Comparison of ENCODE assay signal across 15 cellular contexts in the genomic region with DNA sequence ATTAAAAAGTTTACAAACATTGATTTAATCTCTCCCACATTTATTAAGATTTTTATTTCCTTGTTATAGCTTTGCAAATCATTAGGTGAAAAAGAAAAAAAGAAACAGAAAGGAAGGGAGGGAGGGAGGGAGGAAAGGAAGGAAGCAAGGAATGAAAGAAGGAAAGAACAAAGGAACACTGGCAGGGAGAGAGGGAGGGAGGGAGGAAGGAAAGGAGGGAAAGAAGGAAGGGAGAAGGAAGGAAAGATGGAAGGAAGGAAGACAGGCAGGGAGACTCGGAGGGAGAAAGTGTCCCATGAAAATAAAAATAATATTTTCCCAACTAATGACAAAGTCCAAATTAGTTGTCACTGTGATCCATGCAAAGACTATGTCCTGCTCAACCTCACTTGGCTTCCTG.
"Had no signal": no experiment of that assay in that cellular context is flagged by ENCODE, and none has a peak within 500 bp of the region (broad histone marks: within the 10 kb centered on the region; RNA-seq: fewer than 3 reads in every experiment).

No MANE protein-coding gene starts in this region.

- H3K4me1 Mint-ChIP-seq: naive B cell; neural crest cell; stimulated activated naive B cell treated with anti-CD40 and anti-IgM and Interleukin-4, amounts not matched to agents 10 μg/mL and 1 μg/mL and 100 μg/mL, for 72 hours; stimulated activated naive CD8-positive, alpha-beta T cell treated with anti-CD3 and anti-CD28 coated beads, Interleukin-15, amount 100 ng/mL, for 72 hours had no signal

- H3K36me3 Mint-ChIP-seq: stimulated activated naive B cell treated with anti-CD40 and anti-IgM and Interleukin-4, amounts not matched to agents 10 μg/mL and 1 μg/mL and 100 μg/mL, for 72 hours; type B pancreatic cell had no signal

- FAIRE-seq: urothelium cell line had no signal

- H3K4me3 ChIP-seq: colonic mucosa, heart left ventricle, sigmoid colon, skin epidermis had no signal

- H3K27ac Mint-ChIP-seq: endodermal cell; naive B cell; stimulated activated naive B cell treated with anti-CD40 and anti-IgM and Interleukin-4, amounts not matched to agents 10 μg/mL and 1 μg/mL and 100 μg/mL, for 72 hours; stimulated activated naive CD8-positive, alpha-beta T cell treated with anti-CD3 and anti-CD28 coated beads, Interleukin-15, amount 100 ng/mL, for 72 hours; type B pancreatic cell had no signal

- DNase-seq: effector CD4-positive, alpha-beta T cell; heart left ventricle; naive B cell; posterior cingulate gyrus; sigmoid colon; stimulated activated CD4-positive, alpha-beta T cell treated with anti-CD3 and anti-CD28 coated beads, Interleukin-2, amount 100 ng/mL, for 24 hours; stimulated activated CD4-positive, alpha-beta T cell treated with anti-CD3 and anti-CD28 coated beads, Interleukin-4, amount 100 ng/mL, for 4 hours; stimulated activated naive B cell treated with anti-CD40 and anti-IgM and Interleukin-4, amounts not matched to agents 10 μg/mL and 1 μg/mL and 100 μg/mL, for 72 hours; stimulated activated naive CD8-positive, alpha-beta T cell treated with anti-CD3 and anti-CD28 coated beads, Interleukin-15, amount 100 ng/mL, for 72 hours had no signal

- H3K4me1 ChIP-seq: colonic mucosa had no signal

- H3K4me3 Mint-ChIP-seq: endodermal cell; naive B cell; neural crest cell; stimulated activated naive B cell treated with anti-CD40 and anti-IgM and Interleukin-4, amounts not matched to agents 10 μg/mL and 1 μg/mL and 100 μg/mL, for 72 hours; stimulated activated naive CD8-positive, alpha-beta T cell treated with anti-CD3 and anti-CD28 coated beads, Interleukin-15, amount 100 ng/mL, for 72 hours; type B pancreatic cell had no signal

- H3K9me3 ChIP-seq: colonic mucosa, sigmoid colon had no signal

- H3K27me3 ChIP-seq: colonic mucosa had no signal

- H3K9me3 Mint-ChIP-seq: type B pancreatic cell had no signal

- H3K27ac ChIP-seq: colonic mucosa, heart left ventricle, sigmoid colon, skin epidermis had no signal

- H3K36me3 ChIP-seq: colonic mucosa, heart left ventricle, sigmoid colon had no signal
